10 cellular contexts compared by ENCODE assay signal in the genomic region with DNA sequence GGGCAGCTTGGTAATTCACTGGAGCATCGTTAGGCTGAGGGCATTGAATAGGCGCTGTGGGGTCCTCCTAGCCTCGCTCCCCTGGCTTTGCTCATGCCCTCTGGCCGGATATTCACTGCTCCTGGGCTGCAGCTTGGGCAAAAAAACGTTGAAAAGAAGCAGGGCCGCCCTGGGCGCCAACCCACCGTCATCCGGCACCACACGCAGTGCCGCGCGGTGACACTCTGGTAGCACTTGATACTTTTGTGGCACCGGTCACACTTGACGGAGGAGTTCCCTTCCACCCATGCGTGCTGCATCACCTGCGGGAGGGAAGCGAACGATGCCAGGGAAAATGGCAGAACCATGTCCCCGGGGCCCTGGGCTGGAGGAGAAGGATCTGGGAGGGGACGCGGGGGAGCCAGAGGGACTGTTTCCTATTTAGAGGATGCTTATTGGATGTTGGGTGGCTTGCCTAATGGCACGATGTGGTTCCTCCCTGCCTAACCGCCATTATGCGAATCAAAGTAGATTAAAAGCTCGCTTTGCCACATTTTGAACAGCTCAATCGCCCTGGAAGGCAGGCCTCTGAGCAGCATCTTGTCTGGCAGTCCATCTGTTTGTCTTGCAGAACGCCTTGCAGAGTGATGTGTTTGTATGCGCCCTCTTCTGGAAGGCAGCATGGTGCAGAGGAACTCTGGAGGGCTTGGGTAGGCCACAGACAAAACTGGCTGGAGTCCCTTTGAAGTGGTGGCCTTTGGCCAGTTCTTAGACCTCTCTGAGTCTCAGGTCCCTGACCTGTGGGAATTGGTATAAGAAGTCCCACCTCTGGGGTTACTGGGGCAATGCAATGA.
DNase-seq lines count a peak whose midpoint lies in the region; ATAC-seq and TF ChIP-seq lines count a peak whose summit lies in the region.
"Had no signal": no experiment of that assay in that cellular context is flagged by ENCODE, and none has a peak within 500 bp of the region (broad histone marks: within the 10 kb centered on the region; RNA-seq: fewer than 3 reads in every experiment).

No MANE protein-coding gene starts in this region.

- in situ Hi-C loops in KBM-7 (cut with MboI; ENCODE audit: low pct_unique_long_range_greater_than_20kb, low sequenced_read_pairs): loop anchor here (25.0 kb wide), 1 partner anchor 268 kb away; a partner anchor contains a TSS

- no peak overlapping the region for H2AFZ ChIP-seq in osteoblast (ENCODE audit: low read length)

- peak; percentile 21 for DNase-seq in DMS53 (lab: John Stamatoyannopoulos, UW)
- no peak for DNase-seq in DMS53 treated with DMSO at 0.1 percent for 48 hours (lab: John Stamatoyannopoulos, UW; ENCODE audit: unreplicated experiment)
- DNase-seq in MV-4-11 (lab: John Stamatoyannopoulos, UW): peak; percentile 6
- peak; percentile 56 for DNase-seq in coronary artery (ENCODE audit: low spot score)
- peak; percentile 72 for DNase-seq in osteoblast (ENCODE audit: insufficient read length, low spot score, missing footprints)
- DNase-seq in foreskin melanocyte: no peak
- DNase-seq in KBM-7: no peak
- DNase-seq: activated CD8-positive, alpha-beta memory T cell treated with anti-CD3 and anti-CD28 coated beads, Interleukin-2, amount 50 U/mL, for 4 hours had no signal

- H3K36me3 ChIP-seq in osteoblast (ENCODE audit: insufficient read depth, low read length): no peaks in the 10 kb centered on the region

- H3K4me1 ChIP-seq in osteoblast (ENCODE audit: insufficient read depth, low read length): no peaks in the 10 kb centered on the region

- H3K9me3 ChIP-seq in osteoblast (ENCODE audit: low read depth, low read length): no peaks in the 10 kb centered on the region

- H3K27ac ChIP-seq in coronary artery: no peak overlapping the region
- H3K27ac ChIP-seq in osteoblast (ENCODE audit: low read depth, low read length): no peak overlapping the region

- TF ChIP-seq CTCF in coronary artery (IDR thresholded peaks at IDR 0.05) (no peak), osteoblast (IDR thresholded peaks at IDR 0.05; ENCODE audit: extremely low read depth, low read depth, low read length) (peak; percentile 55)

- H3K4me3 ChIP-seq in coronary artery (no peak overlapping the region), osteoblast (ENCODE audit: insufficient read depth, low read length) (no peak overlapping the region)

- H3K27me3 ChIP-seq in osteoblast (ENCODE audit: insufficient read depth, low read length): peaks cover 15% of the 10 kb centered on the region

- H4K20me1 ChIP-seq in osteoblast (ENCODE audit: insufficient read depth, low read length): no peaks in the 10 kb centered on the region

- ATAC-seq in GM21390 (IDR thresholded peaks at IDR 0.05; ENCODE audit: unreplicated experiment): no peak
- ATAC-seq: Right ventricle myocardium inferior had no signal

- H3K4me2 ChIP-seq in osteoblast (ENCODE audit: insufficient read depth, low read length): no peak overlapping the region

- no peaks in the 10 kb centered on the region for H3K79me2 ChIP-seq in osteoblast (ENCODE audit: insufficient read depth, low read length)

Comparison
In these comparisons a context has a peak if more than half of its experiments do, and no peak if none do; other contexts are left out.
1. DNase-seq: peak in DMS53 (single experiment), MV-4-11 (single experiment), coronary artery (single experiment) and osteoblast (single experiment); none in DMS53 treated with DMSO at 0.1 percent for 48 hours (single experiment), foreskin melanocyte (single experiment) and KBM-7 (single experiment).